ENCODE assay signal across 8 cellular contexts in the genomic region with DNA sequence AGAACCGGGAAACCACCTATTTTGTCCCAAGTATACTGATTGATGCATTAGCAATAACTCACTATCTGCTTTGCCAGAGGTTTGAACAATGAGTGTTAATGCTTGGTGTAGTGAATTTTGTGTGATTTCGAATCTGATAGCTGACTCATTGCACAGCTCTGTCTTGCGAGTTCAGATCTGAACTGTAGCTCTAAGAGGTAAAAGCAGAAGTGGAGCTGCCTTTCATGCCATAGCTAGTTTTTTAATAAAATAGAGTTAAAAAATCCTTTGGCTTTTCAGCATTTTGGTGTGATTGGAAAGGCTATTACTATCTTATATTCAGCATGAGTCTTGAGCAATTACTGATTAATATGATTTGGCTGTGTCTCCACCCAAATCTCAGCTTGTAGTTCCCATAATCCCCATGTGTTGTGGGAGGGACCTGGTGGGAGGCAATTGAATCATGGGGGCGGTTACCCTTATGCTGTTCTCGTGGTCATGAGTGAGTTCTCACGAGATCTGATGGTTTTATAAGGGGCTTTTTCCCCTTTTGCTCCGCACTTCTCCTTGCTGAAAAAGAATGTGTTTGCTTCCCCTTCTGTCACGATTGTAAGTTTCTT. TPM values are rescaled to one million over a fixed set of nuclear protein-coding genes. Genes with fewer than 3 reads are reported as not detected.
DNase-seq lines count a peak whose midpoint lies in the region; ATAC-seq and TF ChIP-seq lines count a peak whose summit lies in the region.

No MANE protein-coding gene starts in this region.

- ATAC-seq in HG03095 (IDR thresholded peaks at IDR 0.05; ENCODE audit: unreplicated experiment) (peak; percentile 83), WTC11 (no peak)

- H3K27ac ChIP-seq in spleen, result peak overlapping the region in 6 of 8 donors; percentile 0 to 52 (median 41)

- peaks cover 18 to 91% (median 57%) of the 10 kb centered on the region in 6 donors for H3K4me1 ChIP-seq in spleen

- POLR2A ChIA-PET in WTC11 (lab: Charles Lee), result no interaction called here
- POLR2A ChIA-PET in activated CD4-positive, alpha-beta T cell treated with anti-CD3 and anti-CD28 coated beads, Interleukin-2, amount 10 ng/mL, durations not matched to agents 7 days and 5 days (lab: Charles Lee), result no interaction called here

- H3K27me3 Mint-ChIP-seq in activated CD4-positive, alpha-beta T cell treated with anti-CD3 and anti-CD28 coated beads, Interleukin-2, amount 10 ng/mL, durations not matched to agents 24 days and 14 days, result no peaks in the 10 kb centered on the region
- H3K27me3 Mint-ChIP-seq in WTC11 (ENCODE audit: low read depth), result no peaks in the 10 kb centered on the region
- H3K27me3 Mint-ChIP-seq in activated CD4-positive, alpha-beta T cell treated with anti-CD3 and anti-CD28 coated beads, Interleukin-2, amount 10 ng/mL, durations not matched to agents 7 days and 5 days, result no peaks in the 10 kb centered on the region

- H3K36me3 Mint-ChIP-seq in activated CD4-positive, alpha-beta T cell treated with anti-CD3 and anti-CD28 coated beads, Interleukin-2, amount 10 ng/mL, durations not matched to agents 24 days and 14 days (ENCODE audit: low read depth), result peaks cover 38% of the 10 kb centered on the region
- H3K36me3 Mint-ChIP-seq in WTC11, result peaks cover 7% of the 10 kb centered on the region
- peaks cover 46% of the 10 kb centered on the region for H3K36me3 Mint-ChIP-seq in activated CD4-positive, alpha-beta T cell treated with anti-CD3 and anti-CD28 coated beads, Interleukin-2, amount 10 ng/mL, durations not matched to agents 7 days and 5 days (ENCODE audit: low read depth)

- CTCF ChIA-PET in WTC11 (lab: Charles Lee), result interaction anchor here (1.4 kb wide), 1 partner anchor 14 kb away, joined by 3 read pairs; no protein-coding TSS in a partner anchor
- CTCF ChIA-PET in activated CD4-positive, alpha-beta T cell treated with anti-CD3 and anti-CD28 coated beads, Interleukin-2, amount 10 ng/mL, durations not matched to agents 7 days and 5 days (lab: Charles Lee), result interaction anchor here (0.6 to 1.9 kb wide), 2 partner anchors 26 to 1298 kb away, joined by 3 to 7 read pairs; no protein-coding TSS in a partner anchor

- peaks cover 54% of the 10 kb centered on the region for H3K4me1 Mint-ChIP-seq in activated CD4-positive, alpha-beta T cell treated with anti-CD3 and anti-CD28 coated beads, Interleukin-2, amount 10 ng/mL, durations not matched to agents 24 days and 14 days
- peaks cover 44% of the 10 kb centered on the region for H3K4me1 Mint-ChIP-seq in WTC11
- H3K4me1 Mint-ChIP-seq in activated CD4-positive, alpha-beta T cell treated with anti-CD3 and anti-CD28 coated beads, Interleukin-2, amount 10 ng/mL, durations not matched to agents 7 days and 5 days, result peaks cover 41% of the 10 kb centered on the region

- WGBS in spleen, 5 donors, result 39 to 51% (median 48%) methylated on average over 8 of the region's 8 CpGs

- no peak for TF ChIP-seq POLR2A in spleen (IDR thresholded peaks at IDR 0.05)

- H3K27me3 ChIP-seq in spleen (replicated peaks in 1 of 7), result no peaks in the 10 kb centered on the region

- H3K4me3 ChIP-seq in spleen, result no peak overlapping the region

- H3K9me3 ChIP-seq in spleen, result peaks cover 0 to 6% (median 2%) of the 10 kb centered on the region in 8 donors

- no peak for TF ChIP-seq CTCF in WTC11 (IDR thresholded peaks at IDR 0.05)
- no peak for TF ChIP-seq CTCF in spleen (IDR thresholded peaks at IDR 0.05 in 8 of 11, conservative IDR thresholded peaks at IDR 0.05 in 3 of 11)

- peaks cover 0 to 28% (median 12%) of the 10 kb centered on the region in 6 donors for H3K36me3 ChIP-seq in spleen

- intact Hi-C loops in activated CD4-positive, alpha-beta T cell treated with anti-CD3 and anti-CD28 coated beads, Interleukin-2, amount 10 ng/mL, durations not matched to agents 24 days and 14 days (cut with micrococcal nuclease), result loop anchor here (1.0 kb wide), 1 partner anchor 9 kb away; no protein-coding TSS in a partner anchor
- intact Hi-C loops in spleen (cut with DNase I; ENCODE audit: low total_unique reads), result no loop called here

- peak overlapping the region; percentile 19 for H3K4me3 Mint-ChIP-seq in activated CD4-positive, alpha-beta T cell treated with anti-CD3 and anti-CD28 coated beads, Interleukin-2, amount 10 ng/mL, durations not matched to agents 24 days and 14 days
- no peak overlapping the region for H3K4me3 Mint-ChIP-seq in WTC11
- no peak overlapping the region for H3K4me3 Mint-ChIP-seq in activated CD4-positive, alpha-beta T cell treated with anti-CD3 and anti-CD28 coated beads, Interleukin-2, amount 10 ng/mL, durations not matched to agents 7 days and 5 days

- peaks cover 10% of the 10 kb centered on the region for H3K9me3 Mint-ChIP-seq in activated CD4-positive, alpha-beta T cell treated with anti-CD3 and anti-CD28 coated beads, Interleukin-2, amount 10 ng/mL, durations not matched to agents 24 days and 14 days
- H3K9me3 Mint-ChIP-seq in WTC11, result no peaks in the 10 kb centered on the region
- peaks cover 14% of the 10 kb centered on the region for H3K9me3 Mint-ChIP-seq in activated CD4-positive, alpha-beta T cell treated with anti-CD3 and anti-CD28 coated beads, Interleukin-2, amount 10 ng/mL, durations not matched to agents 7 days and 5 days

- DNase-seq in activated CD4-positive, alpha-beta T cell treated with anti-CD3 and anti-CD28 coated beads, Interleukin-2, amount 10 ng/mL, durations not matched to agents 24 days and 14 days, result no peak
- no peak for DNase-seq in activated CD4-positive, alpha-beta T cell treated with anti-CD3 and anti-CD28 coated beads for 4 hours
- DNase-seq in WTC11 (ENCODE audit: low spot score) (no peak), spleen (no peak), foreskin melanocyte (no peak), pons (ENCODE audit: low spot score) (no peak)
- DNase-seq in activated CD4-positive, alpha-beta T cell treated with anti-CD3 and anti-CD28 coated beads, Interleukin-2, amount 10 ng/mL, durations not matched to agents 7 days and 5 days, result no peak

- H3K27ac Mint-ChIP-seq in activated CD4-positive, alpha-beta T cell treated with anti-CD3 and anti-CD28 coated beads, Interleukin-2, amount 10 ng/mL, durations not matched to agents 24 days and 14 days, result peak overlapping the region; percentile 65
- peak overlapping the region; percentile 25; the same call in 1 of the 2 replicates for H3K27ac Mint-ChIP-seq in WTC11
- H3K27ac Mint-ChIP-seq in activated CD4-positive, alpha-beta T cell treated with anti-CD3 and anti-CD28 coated beads, Interleukin-2, amount 10 ng/mL, durations not matched to agents 7 days and 5 days, result no peak overlapping the region

TF ChIP-seq in WTC11, 78 proteins besides CTCF, POLR2A, EP300 and RAD21 (continues in another document):
- TF ChIP-seq TP53 (CRISPR knock-in tag; IDR thresholded peaks at IDR 0.05), result no peak
- TF ChIP-seq ZBTB21 (CRISPR knock-in tag; IDR thresholded peaks at IDR 0.05; ENCODE audit: borderline replicate concordance), result no peak
- TF ChIP-seq JAZF1 (CRISPR knock-in tag; IDR thresholded peaks at IDR 0.05), result no peak
- TF ChIP-seq, protein P1, sequence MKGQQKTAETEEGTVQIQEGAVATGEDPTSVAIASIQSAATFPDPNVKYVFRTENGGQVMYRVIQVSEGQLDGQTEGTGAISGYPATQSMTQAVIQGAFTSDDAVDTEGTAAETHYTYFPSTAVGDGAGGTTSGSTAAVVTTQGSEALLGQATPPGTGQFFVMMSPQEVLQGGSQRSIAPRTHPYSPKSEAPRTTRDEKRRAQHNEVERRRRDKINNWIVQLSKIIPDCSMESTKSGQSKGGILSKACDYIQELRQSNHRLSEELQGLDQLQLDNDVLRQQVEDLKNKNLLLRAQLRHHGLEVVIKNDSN (CRISPR knock-in tag; IDR thresholded peaks at IDR 0.05), result no peak
- TF ChIP-seq, protein P2, sequence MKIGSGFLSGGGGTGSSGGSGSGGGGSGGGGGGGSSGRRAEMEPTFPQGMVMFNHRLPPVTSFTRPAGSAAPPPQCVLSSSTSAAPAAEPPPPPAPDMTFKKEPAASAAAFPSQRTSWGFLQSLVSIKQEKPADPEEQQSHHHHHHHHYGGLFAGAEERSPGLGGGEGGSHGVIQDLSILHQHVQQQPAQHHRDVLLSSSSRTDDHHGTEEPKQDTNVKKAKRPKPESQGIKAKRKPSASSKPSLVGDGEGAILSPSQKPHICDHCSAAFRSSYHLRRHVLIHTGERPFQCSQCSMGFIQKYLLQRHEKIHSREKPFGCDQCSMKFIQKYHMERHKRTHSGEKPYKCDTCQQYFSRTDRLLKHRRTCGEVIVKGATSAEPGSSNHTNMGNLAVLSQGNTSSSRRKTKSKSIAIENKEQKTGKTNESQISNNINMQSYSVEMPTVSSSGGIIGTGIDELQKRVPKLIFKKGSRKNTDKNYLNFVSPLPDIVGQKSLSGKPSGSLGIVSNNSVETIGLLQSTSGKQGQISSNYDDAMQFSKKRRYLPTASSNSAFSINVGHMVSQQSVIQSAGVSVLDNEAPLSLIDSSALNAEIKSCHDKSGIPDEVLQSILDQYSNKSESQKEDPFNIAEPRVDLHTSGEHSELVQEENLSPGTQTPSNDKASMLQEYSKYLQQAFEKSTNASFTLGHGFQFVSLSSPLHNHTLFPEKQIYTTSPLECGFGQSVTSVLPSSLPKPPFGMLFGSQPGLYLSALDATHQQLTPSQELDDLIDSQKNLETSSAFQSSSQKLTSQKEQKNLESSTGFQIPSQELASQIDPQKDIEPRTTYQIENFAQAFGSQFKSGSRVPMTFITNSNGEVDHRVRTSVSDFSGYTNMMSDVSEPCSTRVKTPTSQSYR (CRISPR knock-in tag; IDR thresholded peaks at IDR 0.05), result no peak
- TF ChIP-seq TCF7 (CRISPR knock-in tag; IDR thresholded peaks at IDR 0.05; ENCODE audit: low read depth), result no peak
- no peak for TF ChIP-seq ZNF317 (CRISPR knock-in tag; IDR thresholded peaks at IDR 0.05; ENCODE audit: borderline replicate concordance, low read depth)
- TF ChIP-seq SP1 (CRISPR knock-in tag; conservative IDR thresholded peaks at IDR 0.05), result no peak
- TF ChIP-seq, protein P3, sequence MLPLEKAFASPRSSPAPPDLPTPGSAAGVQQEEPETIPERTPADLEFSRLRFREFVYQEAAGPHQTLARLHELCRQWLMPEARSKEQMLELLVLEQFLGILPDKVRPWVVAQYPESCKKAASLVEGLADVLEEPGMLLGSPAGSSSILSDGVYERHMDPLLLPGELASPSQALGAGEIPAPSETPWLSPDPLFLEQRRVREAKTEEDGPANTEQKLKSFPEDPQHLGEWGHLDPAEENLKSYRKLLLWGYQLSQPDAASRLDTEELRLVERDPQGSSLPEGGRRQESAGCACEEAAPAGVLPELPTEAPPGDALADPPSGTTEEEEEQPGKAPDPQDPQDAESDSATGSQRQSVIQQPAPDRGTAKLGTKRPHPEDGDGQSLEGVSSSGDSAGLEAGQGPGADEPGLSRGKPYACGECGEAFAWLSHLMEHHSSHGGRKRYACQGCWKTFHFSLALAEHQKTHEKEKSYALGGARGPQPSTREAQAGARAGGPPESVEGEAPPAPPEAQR (CRISPR knock-in tag; IDR thresholded peaks at IDR 0.05), result no peak

RNA-seq across cellular contexts. Expression of a gene that starts 21.1 kb away (rescaled TPM):
- 75.1 and 77.9 TPM in 2 replicates for total RNA-seq in activated CD4-positive, alpha-beta T cell treated with anti-CD3 and anti-CD28 coated beads, Interleukin-2, amount 10 ng/mL, durations not matched to agents 24 days and 14 days
- total RNA-seq in WTC11 (2021) (59.4 to 75.3 TPM (median 62.3 TPM) in 3 replicates), spleen (100 to 1,000 TPM; 110 to 193 (median 164) TPM)
- 10 to 100 TPM in 1 of 3 donors, 1 to 10 TPM in 2; 6.9 to 13.2 (median 7.4) TPM for polyA plus RNA-seq in spleen
- total RNA-seq in activated CD4-positive, alpha-beta T cell treated with anti-CD3 and anti-CD28 coated beads, Interleukin-2, amount 10 ng/mL, durations not matched to agents 7 days and 5 days, result 10 to 100 TPM; 62.8 to 65.0 TPM
